Comparison of ENCODE assay signal across 8 cellular contexts in the genomic region with DNA sequence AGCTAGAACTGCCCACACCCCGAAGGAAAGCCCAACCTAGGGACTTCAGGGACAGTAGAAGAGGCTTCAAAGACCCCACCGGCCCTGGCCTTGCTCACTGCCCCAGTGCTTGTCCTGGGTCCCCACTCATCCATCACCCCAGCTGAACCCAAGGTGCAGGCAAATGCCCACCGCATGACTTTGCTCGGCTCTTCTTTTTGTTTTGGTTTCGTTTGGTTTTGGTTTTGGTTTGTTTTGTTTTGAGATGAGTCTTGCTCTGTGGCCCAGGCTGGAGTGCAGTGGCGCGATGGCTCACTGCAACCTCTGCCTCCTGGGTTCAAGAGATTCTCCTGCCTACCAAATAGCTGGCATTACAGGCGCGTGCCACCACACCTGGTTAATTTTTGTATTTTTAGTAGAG. TPM values are rescaled to one million over a fixed set of nuclear protein-coding genes. Genes with fewer than 3 reads are reported as not detected.
DNase-seq lines count a peak whose midpoint lies in the region; ATAC-seq and TF ChIP-seq lines count a peak whose summit lies in the region.

No MANE protein-coding gene starts in this region.

- no peak for TF ChIP-seq POLR2A in spleen (IDR thresholded peaks at IDR 0.05)

- H3K27ac ChIP-seq in spleen = peak overlapping the region; percentile 48 to 81 (median 72)

- H3K4me1 ChIP-seq in spleen = peaks cover 14 to 85% (median 56%) of the 10 kb centered on the region in 6 donors

- 60 to 74% (median 66%) methylated on average over 8 to 9 of the region's 9 CpGs for WGBS in spleen, 5 donors

- no peaks in the 10 kb centered on the region for H3K27me3 ChIP-seq in spleen (replicated peaks in 1 of 7)

- H3K9me3 ChIP-seq in spleen = no peaks in the 10 kb centered on the region

- H3K36me3 ChIP-seq in spleen = no peaks in the 10 kb centered on the region

- intact Hi-C loops in spleen (cut with DNase I; ENCODE audit: low total_unique reads) = no loop called here

- H3K4me3 ChIP-seq in spleen = peak overlapping the region in 3 of 8 donors; percentile 3 to 52 (median 9)

- peak; percentile 8 for DNase-seq in activated CD4-positive, CD25-positive, alpha-beta regulatory T cell treated with anti-CD3 and anti-CD28 coated beads, Interleukin-2, amount 50 U/mL, for 16 hours (ENCODE audit: low read depth, low spot score)
- DNase-seq in spleen = no peak
- no peak for DNase-seq in NCI-H2171 treated with DMSO at 0.1 percent for 48 hours (lab: John Stamatoyannopoulos, UW)
- no peak for DNase-seq in RKO (ENCODE audit: low spot score)
- DNase-seq in NCI-H748 (lab: John Stamatoyannopoulos, UW; ENCODE audit: unreplicated experiment) = no peak
- no peak for DNase-seq in NCI-H774 (lab: John Stamatoyannopoulos, UW)

- ATAC-seq in GM18873 (IDR thresholded peaks at IDR 0.05; ENCODE audit: low FRiP score, unreplicated experiment) (peak; percentile 84), HG02885 (IDR thresholded peaks at IDR 0.05; ENCODE audit: poor library complexity, unreplicated experiment) (peak; percentile 93)

- TF ChIP-seq CTCF in spleen (IDR thresholded peaks at IDR 0.05 in 8 of 11, conservative IDR thresholded peaks at IDR 0.05 in 3 of 11) = no peak

RNA-seq across cellular contexts. Expression of a gene that starts 9.0 kb away (rescaled TPM):
- total RNA-seq in spleen = 10 to 100 TPM in 4 of 7 donors, 1 to 10 TPM in 3; 6.0 to 12.4 (median 11.3) TPM
- polyA plus RNA-seq in spleen = 1 to 10 TPM; 1.6 to 6.5 (median 1.9) TPM

RNA-seq across cellular contexts. Expression of a gene that starts 49.9 kb away (rescaled TPM):
- total RNA-seq in spleen = 1 to 10 TPM; 1.8 to 4.2 (median 2.8) TPM
- under 1 TPM; 0.43 to 0.67 (median 0.64) TPM for polyA plus RNA-seq in spleen
